1 cellular context compared by ENCODE assay signal in genomic region chr7:2386964-2387669, GRCh38.
TF ChIP-seq lines count a peak whose summit lies in the region.

No MANE protein-coding gene starts in this region.

TF ChIP-seq in GM23338, 12 proteins besides CTCF, POLR2A, EP300 and RAD21 (continued from another document):
- no peak for TF ChIP-seq ZNF462 (CRISPR knock-in tag; IDR thresholded peaks at IDR 0.05)
- no peak for TF ChIP-seq JUNB (IDR thresholded peaks at IDR 0.05; ENCODE audit: unreplicated experiment)
- TF ChIP-seq ZNF331 (CRISPR knock-in tag; IDR thresholded peaks at IDR 0.05; ENCODE audit: low read depth): no peak
- TF ChIP-seq CREB1 (CRISPR knock-in tag; IDR thresholded peaks at IDR 0.05; ENCODE audit: low read depth): no peak
- no peak for TF ChIP-seq REST (IDR thresholded peaks at IDR 0.05; ENCODE audit: unreplicated experiment)
- no peak for TF ChIP-seq EZH2 (IDR thresholded peaks at IDR 0.05; ENCODE audit: low read depth, unreplicated experiment)
- TF ChIP-seq POLR2AphosphoS5 (IDR thresholded peaks at IDR 0.05; ENCODE audit: low read depth): no peak
